ENCODE assay signal across 24 cellular contexts in the genomic region with DNA sequence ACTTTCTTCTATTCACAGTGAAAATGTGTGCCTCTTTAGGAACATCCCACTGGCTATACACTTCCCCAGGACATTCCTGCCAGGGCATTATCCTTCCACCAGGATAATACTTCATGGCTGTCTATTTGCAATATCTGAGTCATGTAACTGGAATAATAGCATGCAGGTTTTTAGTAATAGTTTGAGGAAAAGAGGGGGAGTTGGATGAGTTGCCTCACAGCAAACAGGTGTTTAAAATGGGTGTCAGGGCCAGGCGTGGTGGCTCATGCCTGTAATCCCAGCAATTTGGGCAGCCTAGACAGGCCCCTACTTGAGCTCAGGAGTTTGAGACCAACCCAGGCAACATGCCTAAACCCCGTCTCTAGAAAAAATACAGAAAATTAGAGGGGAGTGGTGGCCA.
DNase-seq lines count a peak whose midpoint lies in the region; ATAC-seq, FAIRE-seq and TF ChIP-seq lines count a peak whose summit lies in the region.
"Had no signal": no experiment of that assay in that cellular context is flagged by ENCODE, and none has a peak within 500 bp of the region (broad histone marks: within the 10 kb centered on the region; RNA-seq: fewer than 3 reads in every experiment).

No MANE protein-coding gene starts in this region.

- ATAC-seq in GM19023 (IDR thresholded peaks at IDR 0.05; ENCODE audit: unreplicated experiment) = no peak
- ATAC-seq in GM18870 (IDR thresholded peaks at IDR 0.05; ENCODE audit: unreplicated experiment) = no peak
- ATAC-seq: GM23338 had no signal

- no peak for TF ChIP-seq CTCF in bronchial epithelial cell (IDR thresholded peaks at IDR 0.05; ENCODE audit: insufficient read depth, low read length, severe bottlenecking)

- FAIRE-seq in bronchial epithelial cell (lab: Jason Lieb, UNC) = no peak
- FAIRE-seq: A204.1, HTR-8/SVneo had no signal

- H3K36me3 ChIP-seq in bronchial epithelial cell (ENCODE audit: control insufficient read depth, insufficient read depth, low read length) = no peaks in the 10 kb centered on the region
- H3K36me3 ChIP-seq: BE2C, HAP-1, MG63 had no signal

- no peak overlapping the region for H3K4me3 ChIP-seq in bronchial epithelial cell (ENCODE audit: low read depth, low read length)
- H3K4me3 ChIP-seq: GM23338, HAP-1, MG63, PC-9, SK-N-MC had no signal

- DNase-seq in GM03348 (ENCODE audit: low spot score) (peak; percentile 2), NCI-H226 (peak; percentile 51), bronchial epithelial cell (ENCODE audit: low read depth) (peak; percentile 76), myocyte (ENCODE audit: low read depth) (peak; percentile 56), NCI-H1930 (lab: John Stamatoyannopoulos, UW) (no peak)
- DNase-seq: BE2C, EL, GF-D8, IMR-90, MG63, NCI-H1417, NCI-H187, NCI-H2107, NCI-H510A, PC-9, RPMI8226, SHP77 treated with DMSO at 0.1 percent for 48 hours had no signal

- no peaks in the 10 kb centered on the region for H3K27me3 ChIP-seq in bronchial epithelial cell (ENCODE audit: control insufficient read depth, insufficient read depth, low read length)
- H3K27me3 ChIP-seq: BE2C, MG63 had no signal

Comparison
In these comparisons a context has a peak if more than half of its experiments do, and no peak if none do; other contexts are left out.
1. DNase-seq: peak in GM03348 (single experiment), NCI-H226 (single experiment), bronchial epithelial cell (single experiment) and myocyte (single experiment); none in NCI-H1930 (0 of 2).